In genomic region chr2:8684885-8685696, GRCh38 we compare ENCODE assay signal across 7 cellular contexts. TPM values are rescaled to one million over a fixed set of nuclear protein-coding genes. Genes with fewer than 3 reads are reported as not detected.
DNase-seq lines count a peak whose midpoint lies in the region; FAIRE-seq and TF ChIP-seq lines count a peak whose summit lies in the region.

No MANE protein-coding gene starts in this region.

- peaks cover 20 to 32% of the 10 kb centered on the region in 2 donors for H3K4me1 Mint-ChIP-seq in immature natural killer cell

- TF ChIP-seq CTCF in brain microvascular endothelial cell (IDR thresholded peaks at IDR 0.05; ENCODE audit: low read depth, low read length, missing control alignments): no peak

- FAIRE-seq in small intestine (lab: Jason Lieb, UNC): no peak

- H3K4me1 ChIP-seq in small intestine (ENCODE audit: control insufficient read depth in 2 of 2, insufficient read depth in 1 of 2, low read depth in 1 of 2, low read length in 1 of 2): peaks cover 2% of the 10 kb centered on the region in 2 donors

- no peaks in the 10 kb centered on the region for H3K9me3 ChIP-seq in small intestine (ENCODE audit: control insufficient read depth, low read depth)

- peaks cover 0 to 6% (median 0%) of the 10 kb centered on the region in 6 donors for H3K9me3 Mint-ChIP-seq in immature natural killer cell

- H3K4me3 ChIP-seq in brain microvascular endothelial cell (ENCODE audit: low read depth, low read length) (peak overlapping the region; percentile 47), small intestine (ENCODE audit: low read depth in 1 of 2, low read length in 2 of 2) (peak overlapping the region; percentile 50 to 93)

- H3K27me3 Mint-ChIP-seq in immature natural killer cell (ENCODE audit: low read depth in 3 of 3): peaks cover 24 to 36% (median 29%) of the 10 kb centered on the region in 3 donors

- DNase-seq in M059J (ENCODE audit: low read depth): peak; percentile 48
- DNase-seq in T-helper 2 cell: peak in 4 of 5 experiments; percentile 27 to 70 (median 43)
- no peak for DNase-seq in brain microvascular endothelial cell
- peak; percentile 44 to 52 (median 48) for DNase-seq in immature natural killer cell
- peak; percentile 71 for DNase-seq in small intestine
- no peak for DNase-seq in GF-D8 (lab: John Stamatoyannopoulos, UW)

- H3K27me3 ChIP-seq in brain microvascular endothelial cell (replicated peaks) (no peaks in the 10 kb centered on the region), small intestine (ENCODE audit: control insufficient read depth in 2 of 2, insufficient read depth in 2 of 2, low read length in 2 of 2) (no peaks in the 10 kb centered on the region)

- H3K27ac Mint-ChIP-seq in immature natural killer cell: peak overlapping the region; percentile 96 to 99 (median 98)

- H3K36me3 Mint-ChIP-seq in immature natural killer cell: peaks cover 25 to 32% (median 32%) of the 10 kb centered on the region in 3 donors

- in situ Hi-C loops in brain microvascular endothelial cell (cut with HindIII; ENCODE audit: low pct_ligation_motif_present, low sequenced_read_pairs): no loop called here

- peak overlapping the region; percentile 94 to 100 (median 98) for H3K4me3 Mint-ChIP-seq in immature natural killer cell

- H3K27ac ChIP-seq in brain microvascular endothelial cell: no peak overlapping the region
- peak overlapping the region; percentile 83 to 99 for H3K27ac ChIP-seq in small intestine (ENCODE audit: low read depth in 1 of 2, low read length in 1 of 2)

- 0 to 1% (median 1%) methylated on average over 76 to 87 of the region's 87 CpGs for WGBS in small intestine, 3 donors

- H3K36me3 ChIP-seq in brain microvascular endothelial cell (replicated peaks) (no peaks in the 10 kb centered on the region), small intestine (ENCODE audit: control insufficient read depth in 2 of 2, insufficient read depth in 2 of 2, low read length in 2 of 2) (no peaks in the 10 kb centered on the region)

- TF ChIP-seq POLR2A in GM15510 (IDR thresholded peaks at IDR 0.05; ENCODE audit: borderline replicate concordance, extremely low read depth, insufficient read length): peak; percentile 20

RNA-seq across cellular contexts. Expression of gene ID2, which starts 3.2 kb away (rescaled TPM):
- total RNA-seq in M059J (2014; rRNA removed; shearing (Covaris generic)): 95.4 and 167 TPM in 2 replicates
- 1,000 to 10,000 TPM in 2 of 3 donors, 100 to 1,000 TPM in 1; 816 to 1,425 (median 1,420) TPM for polyA plus RNA-seq in immature natural killer cell
- 100 to 1,000 TPM in 2 of 3 donors, 10 to 100 TPM in 1; 70.2 to 178 (median 116) TPM for polyA plus RNA-seq in small intestine

Comparison
In these comparisons a context has a peak if more than half of its experiments do, and no peak if none do; other contexts are left out.
1. DNase-seq: peak in M059J (single experiment), T-helper 2 cell (4 of 5), immature natural killer cell (3 of 3) and small intestine (single experiment); none in brain microvascular endothelial cell (single experiment) and GF-D8 (single experiment).
2. RNA of gene ID2, which starts 3.2 kb away (polyA plus RNA-seq): 816 to 1,425 TPM in immature natural killer cell; 70.2 to 178 TPM in small intestine; every median in the first group is over 4 times any median in the second.